ENCODE assay signal across 13 cellular contexts in the genomic region with DNA sequence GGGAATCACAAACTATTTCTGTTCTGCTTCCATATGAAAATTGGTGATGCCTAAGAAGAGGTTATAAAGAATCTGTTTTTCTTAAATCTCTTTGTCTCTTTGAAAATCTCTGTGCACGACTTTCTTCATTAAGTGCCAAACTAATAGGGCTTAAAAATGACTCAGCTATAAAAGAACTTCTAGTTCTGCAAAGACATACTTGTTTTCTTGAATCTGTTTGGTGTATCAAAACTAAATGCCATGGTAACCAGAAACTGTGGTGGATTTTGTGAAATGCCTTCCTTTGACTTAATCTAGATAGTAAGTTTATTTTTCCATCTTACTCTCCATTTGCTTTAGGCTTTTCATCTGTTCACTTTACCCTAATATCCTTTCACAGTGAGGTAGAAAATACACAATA.
DNase-seq lines count a peak whose midpoint lies in the region; ATAC-seq and TF ChIP-seq lines count a peak whose summit lies in the region.
"Had no signal": no experiment of that assay in that cellular context is flagged by ENCODE, and none has a peak within 500 bp of the region (broad histone marks: within the 10 kb centered on the region; RNA-seq: fewer than 3 reads in every experiment).

No MANE protein-coding gene starts in this region.

- H3K27ac ChIP-seq in thyroid gland = peak overlapping the region; percentile 38 to 46 (median 41)

- DNase-seq in left ventricle myocardium superior = no peak
- DNase-seq in Right ventricle myocardium inferior (ENCODE audit: missing footprints) = no peak
- DNase-seq in astrocyte of the spinal cord (ENCODE audit: low read depth, low spot score) = peak; percentile 73
- peak; percentile 27 for DNase-seq in hepatic stellate cell (ENCODE audit: low spot score)
- DNase-seq in thyroid gland = no peak
- no peak for DNase-seq in activated CD8-positive, alpha-beta memory T cell treated with anti-CD3 and anti-CD28 coated beads, Interleukin-2, amount 10 ng/mL, durations not matched to agents 7 days and 5 days
- no peak for DNase-seq in SW 1271 (lab: John Stamatoyannopoulos, UW)
- no peak for DNase-seq in SHP77 (lab: John Stamatoyannopoulos, UW)
- DNase-seq: DMS 273 treated with DMSO at 0.1 percent for 48 hours, HCEC 1CT, mesendoderm, NCI-H226 had no signal

- no peaks in the 10 kb centered on the region for H3K4me1 Mint-ChIP-seq in activated CD8-positive, alpha-beta memory T cell treated with anti-CD3 and anti-CD28 coated beads, Interleukin-2, amount 10 ng/mL, durations not matched to agents 7 days and 5 days

- intact Hi-C loops in left ventricle myocardium superior (cut with micrococcal nuclease) (no loop called here), Right ventricle myocardium inferior (cut with DNase I) (no loop called here), thyroid gland (cut with DNase I) (no loop called here)

- TF ChIP-seq POLR2A in thyroid gland (IDR thresholded peaks at IDR 0.05) = no peak

- no peaks in the 10 kb centered on the region for H3K27me3 Mint-ChIP-seq in activated CD8-positive, alpha-beta memory T cell treated with anti-CD3 and anti-CD28 coated beads, Interleukin-2, amount 10 ng/mL, durations not matched to agents 7 days and 5 days
- H3K27me3 Mint-ChIP-seq: stimulated activated naive CD8-positive, alpha-beta T cell treated with anti-CD3 and anti-CD28 coated beads, Interleukin-15, Interleukin-2, amounts not matched to agents 100 ng/mL and 50 ng/mL, for 24 hours had no signal

- H3K9me3 Mint-ChIP-seq in activated CD8-positive, alpha-beta memory T cell treated with anti-CD3 and anti-CD28 coated beads, Interleukin-2, amount 10 ng/mL, durations not matched to agents 7 days and 5 days (ENCODE audit: low read depth) = no peaks in the 10 kb centered on the region
- H3K9me3 Mint-ChIP-seq: stimulated activated naive CD8-positive, alpha-beta T cell treated with anti-CD3 and anti-CD28 coated beads, Interleukin-15, Interleukin-2, amounts not matched to agents 100 ng/mL and 50 ng/mL, for 24 hours had no signal

- no peak overlapping the region for H3K4me3 Mint-ChIP-seq in activated CD8-positive, alpha-beta memory T cell treated with anti-CD3 and anti-CD28 coated beads, Interleukin-2, amount 10 ng/mL, durations not matched to agents 7 days and 5 days
- H3K4me3 Mint-ChIP-seq: stimulated activated naive CD8-positive, alpha-beta T cell treated with anti-CD3 and anti-CD28 coated beads, Interleukin-15, Interleukin-2, amounts not matched to agents 100 ng/mL and 50 ng/mL, for 24 hours had no signal

- in situ Hi-C loops in astrocyte of the spinal cord (cut with HindIII; ENCODE audit: low sequenced_read_pairs) = no loop called here

- no peaks in the 10 kb centered on the region for H3K27me3 ChIP-seq in thyroid gland

- ATAC-seq in left ventricle myocardium superior (peak; percentile 25), Right ventricle myocardium inferior (no peak)
- no peak for ATAC-seq in activated CD8-positive, alpha-beta memory T cell treated with anti-CD3 and anti-CD28 coated beads, Interleukin-2, amount 10 ng/mL, durations not matched to agents 7 days and 5 days

- CTCF ChIA-PET in activated CD8-positive, alpha-beta memory T cell treated with anti-CD3 and anti-CD28 coated beads, Interleukin-2, amount 10 ng/mL, durations not matched to agents 7 days and 5 days (lab: Charles Lee) = no interaction called here

- H3K27ac Mint-ChIP-seq in activated CD8-positive, alpha-beta memory T cell treated with anti-CD3 and anti-CD28 coated beads, Interleukin-2, amount 10 ng/mL, durations not matched to agents 7 days and 5 days = no peak overlapping the region
- H3K27ac Mint-ChIP-seq: stimulated activated naive CD8-positive, alpha-beta T cell treated with anti-CD3 and anti-CD28 coated beads, Interleukin-15, Interleukin-2, amounts not matched to agents 100 ng/mL and 50 ng/mL, for 24 hours had no signal

- H3K4me3 ChIP-seq in astrocyte of the spinal cord (ENCODE audit: low read depth, low read length) = no peak overlapping the region
- H3K4me3 ChIP-seq in thyroid gland (replicated peaks in 1 of 3) = no peak overlapping the region

- no peaks in the 10 kb centered on the region for H3K36me3 ChIP-seq in thyroid gland

- no peaks in the 10 kb centered on the region for H3K36me3 Mint-ChIP-seq in activated CD8-positive, alpha-beta memory T cell treated with anti-CD3 and anti-CD28 coated beads, Interleukin-2, amount 10 ng/mL, durations not matched to agents 7 days and 5 days

- WGBS in thyroid gland, 2 donors = 16 to 19% methylated on average over 1 of the region's 1 CpG

- H3K9me3 ChIP-seq in thyroid gland = no peaks in the 10 kb centered on the region

- peaks cover 6 to 13% of the 10 kb centered on the region in 2 donors for H3K4me1 ChIP-seq in thyroid gland

- TF ChIP-seq CTCF in astrocyte of the spinal cord (IDR thresholded peaks at IDR 0.05; ENCODE audit: low read depth, low read length) (no peak), thyroid gland (IDR thresholded peaks at IDR 0.05) (no peak)

Comparison
In these comparisons a context has a peak if more than half of its experiments do, and no peak if none do; other contexts are left out.
1. DNase-seq: peak in astrocyte of the spinal cord (single experiment) and hepatic stellate cell (single experiment); none in left ventricle myocardium superior (single experiment), Right ventricle myocardium inferior (single experiment), thyroid gland (0 of 2), activated CD8-positive, alpha-beta memory T cell treated with anti-CD3 and anti-CD28 coated beads, Interleukin-2, amount 10 ng/mL, durations not matched to agents 7 days and 5 days (single experiment), SW 1271 (0 of 2) and SHP77 (0 of 2).